14 cellular contexts compared by ENCODE assay signal in genomic region chr11:30281476-30282288, GRCh38. TPM values are rescaled to one million over a fixed set of nuclear protein-coding genes. Genes with fewer than 3 reads are reported as not detected.
DNase-seq lines count a peak whose midpoint lies in the region; ATAC-seq and TF ChIP-seq lines count a peak whose summit lies in the region.
"Had no signal": no experiment of that assay in that cellular context is flagged by ENCODE, and none has a peak within 500 bp of the region (broad histone marks: within the 10 kb centered on the region; RNA-seq: fewer than 3 reads in every experiment).

No MANE protein-coding gene starts in this region.

- peak overlapping the region; percentile 38 for H3K27ac Mint-ChIP-seq in activated CD8-positive, alpha-beta memory T cell treated with anti-CD3 and anti-CD28 coated beads, Interleukin-2, amount 10 ng/mL, durations not matched to agents 7 days and 5 days

- peaks cover under 1% of the 10 kb centered on the region for H3K27me3 Mint-ChIP-seq in activated CD8-positive, alpha-beta memory T cell treated with anti-CD3 and anti-CD28 coated beads, Interleukin-2, amount 10 ng/mL, durations not matched to agents 7 days and 5 days

- no peak overlapping the region for H3K4me3 ChIP-seq in GM06990 (replicated peaks; ENCODE audit: low read depth, low read length)
- H3K4me3 ChIP-seq: lung, right lobe of liver had no signal

- H3K4me3 Mint-ChIP-seq in activated CD8-positive, alpha-beta memory T cell treated with anti-CD3 and anti-CD28 coated beads, Interleukin-2, amount 10 ng/mL, durations not matched to agents 7 days and 5 days, result no peak overlapping the region

- CTCF ChIA-PET in activated CD8-positive, alpha-beta memory T cell treated with anti-CD3 and anti-CD28 coated beads, Interleukin-2, amount 10 ng/mL, durations not matched to agents 7 days and 5 days (lab: Charles Lee), result interaction anchor here (1.1 to 1.2 kb wide), 2 partner anchors 42 to 45 kb away, joined by 4 read pairs; partner anchors contain the start of gene ARL14EP

- H3K4me1 Mint-ChIP-seq in activated CD8-positive, alpha-beta memory T cell treated with anti-CD3 and anti-CD28 coated beads, Interleukin-2, amount 10 ng/mL, durations not matched to agents 7 days and 5 days, result peaks cover 20% of the 10 kb centered on the region

- no peak for TF ChIP-seq CTCF in GM06990 (IDR thresholded peaks at IDR 0.05; ENCODE audit: insufficient read depth, low read length, poor library complexity, severe bottlenecking)

- H3K9me3 Mint-ChIP-seq in activated CD8-positive, alpha-beta memory T cell treated with anti-CD3 and anti-CD28 coated beads, Interleukin-2, amount 10 ng/mL, durations not matched to agents 7 days and 5 days (ENCODE audit: low read depth), result no peaks in the 10 kb centered on the region

- no peaks in the 10 kb centered on the region for H3K27me3 ChIP-seq in GM06990 (replicated peaks; ENCODE audit: control insufficient read depth, insufficient read depth, low read length)
- H3K27me3 ChIP-seq: right lobe of liver had no signal

- intact Hi-C loops in Right ventricle myocardium superior (cut with DNase I), result no loop called here

- H3K36me3 Mint-ChIP-seq in activated CD8-positive, alpha-beta memory T cell treated with anti-CD3 and anti-CD28 coated beads, Interleukin-2, amount 10 ng/mL, durations not matched to agents 7 days and 5 days, result no peaks in the 10 kb centered on the region

- no peaks in the 10 kb centered on the region for H3K36me3 ChIP-seq in GM06990 (ENCODE audit: control insufficient read depth, insufficient read depth, low read length)
- H3K36me3 ChIP-seq: right lobe of liver had no signal

- ATAC-seq in GM19395 (IDR thresholded peaks at IDR 0.05; ENCODE audit: unreplicated experiment) (peak; percentile 36), HG02981 (IDR thresholded peaks at IDR 0.05; ENCODE audit: unreplicated experiment) (peak; percentile 11), HG03196 (IDR thresholded peaks at IDR 0.05; ENCODE audit: unreplicated experiment) (no peak), Right ventricle myocardium superior (ENCODE audit: poor library complexity) (no peak)
- ATAC-seq in activated CD8-positive, alpha-beta memory T cell treated with anti-CD3 and anti-CD28 coated beads, Interleukin-2, amount 10 ng/mL, durations not matched to agents 7 days and 5 days, result peak; percentile 66
- ATAC-seq: Panc1 had no signal

- DNase-seq in GM06990 (ENCODE audit: extremely low read depth, insufficient read length) (peak; percentile 0), Right ventricle myocardium superior (no peak), GM03348 (ENCODE audit: low spot score) (no peak)
- DNase-seq in activated CD8-positive, alpha-beta memory T cell treated with anti-CD3 and anti-CD28 coated beads, Interleukin-2, amount 10 ng/mL, durations not matched to agents 7 days and 5 days, result no peak
- no peak for DNase-seq in stimulated activated CD4-positive, alpha-beta T cell treated with anti-CD3 and anti-CD28 coated beads, Interleukin-2, amount 100 ng/mL, for 24 hours

RNA-seq across cellular contexts. Expression of gene ARL14EP, which starts 41.2 kb away (rescaled TPM):
- total RNA-seq in activated CD8-positive, alpha-beta memory T cell treated with anti-CD3 and anti-CD28 coated beads, Interleukin-2, amount 10 ng/mL, durations not matched to agents 7 days and 5 days, result 10 to 100 TPM; 28.3 to 36.1 TPM
- total RNA-seq in Right ventricle myocardium superior, result 35.5 TPM

RNA-seq across cellular contexts. Expression of gene FSHB, which starts 50.9 kb away (rescaled TPM):
- not detected for total RNA-seq in activated CD8-positive, alpha-beta memory T cell treated with anti-CD3 and anti-CD28 coated beads, Interleukin-2, amount 10 ng/mL, durations not matched to agents 7 days and 5 days
- total RNA-seq in Right ventricle myocardium superior, result not detected
- total RNA-seq: cardiac septum, fibroblast of villous mesenchyme, lung, M059J, right lobe of liver had no signal

Comparison
In these comparisons a context has a peak if more than half of its experiments do, and no peak if none do; other contexts are left out.
1. ATAC-seq: peak in GM19395 (single experiment), HG02981 (single experiment) and activated CD8-positive, alpha-beta memory T cell treated with anti-CD3 and anti-CD28 coated beads, Interleukin-2, amount 10 ng/mL, durations not matched to agents 7 days and 5 days (single experiment); none in HG03196 (single experiment) and Right ventricle myocardium superior (single experiment).